Comparison of ENCODE assay signal across 20 cellular contexts in the genomic region with DNA sequence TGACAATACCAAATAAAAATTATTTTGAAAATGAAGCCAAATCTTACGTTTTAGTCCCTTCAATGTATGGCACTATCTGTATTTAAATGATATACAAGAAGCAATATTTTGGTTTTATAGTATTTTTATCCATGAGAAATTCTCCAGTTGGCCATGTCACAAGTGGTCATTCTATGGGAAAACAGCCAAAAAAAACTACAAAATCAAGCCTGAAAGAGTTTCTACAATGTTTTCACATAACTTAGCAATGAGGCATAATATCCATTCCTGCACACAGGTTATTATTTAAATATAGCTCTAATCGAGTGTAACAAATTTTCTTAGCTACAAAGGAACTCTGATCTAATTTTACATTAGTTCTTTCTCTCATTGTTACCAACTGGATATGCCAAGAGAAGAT. TPM values are rescaled to one million over a fixed set of nuclear protein-coding genes. Genes with fewer than 3 reads are reported as not detected.
DNase-seq lines count a peak whose midpoint lies in the region; ATAC-seq, FAIRE-seq and TF ChIP-seq lines count a peak whose summit lies in the region.
"Had no signal": no experiment of that assay in that cellular context is flagged by ENCODE, and none has a peak within 500 bp of the region (broad histone marks: within the 10 kb centered on the region; RNA-seq: fewer than 3 reads in every experiment).

No MANE protein-coding gene starts in this region.

- H3F3A ChIP-seq in PC-3 (ENCODE audit: low read length, unreplicated experiment), result no peaks in the 10 kb centered on the region

- H3K27me3 ChIP-seq in PC-3 (ENCODE audit: low read length) (no peaks in the 10 kb centered on the region), endothelial cell of umbilical vein (ENCODE audit: control insufficient read depth in 2 of 2, insufficient read depth in 2 of 2, low read length in 2 of 2) (no peaks in the 10 kb centered on the region)
- H3K27me3 ChIP-seq: adrenal gland, BE2C, dorsolateral prefrontal cortex, gastroesophageal sphincter had no signal

- H3K36me3 ChIP-seq in PC-3 (ENCODE audit: low read depth, low read length), result no peaks in the 10 kb centered on the region
- no peaks in the 10 kb centered on the region for H3K36me3 ChIP-seq in endothelial cell of umbilical vein (ENCODE audit: control insufficient read depth in 2 of 2, extremely low read depth in 1 of 2, insufficient read depth in 2 of 2, low read length in 2 of 2)
- H3K36me3 ChIP-seq: adrenal gland had no signal

- intact Hi-C loops in PC-3 (cut with micrococcal nuclease) (loop anchor here (5.0 kb wide), 1 partner anchor 94 kb away; no protein-coding TSS in a partner anchor), endothelial cell of umbilical vein (cut with micrococcal nuclease) (loop anchor here (1.0 to 10.0 kb wide), 2 partner anchors 9 to 597 kb away; no protein-coding TSS in a partner anchor)

- H3K9ac ChIP-seq in PC-3 (ENCODE audit: low read length) (no peak overlapping the region), endothelial cell of umbilical vein (replicated peaks; ENCODE audit: extremely low read depth, insufficient read depth, low read length) (no peak overlapping the region)

- DNase-seq in AG20443 (ENCODE audit: low spot score), result peak; percentile 14
- DNase-seq in PC-3, result peak; percentile 62
- peak; percentile 81 for DNase-seq in endothelial cell of umbilical vein (ENCODE audit: low read depth, low spot score)
- peak; percentile 47 for DNase-seq in non-pigmented ciliary epithelial cell (ENCODE audit: low read depth)
- no peak for DNase-seq in D721Med (ENCODE audit: insufficient read length, low spot score)
- DNase-seq in stimulated activated CD4-positive, alpha-beta T cell treated with anti-CD3 and anti-CD28 coated beads, Interleukin-2, amount 100 ng/mL, for 24 hours, result no peak
- no peak for DNase-seq in Ammon's horn (ENCODE audit: low spot score)
- DNase-seq in activated CD4-positive, CD25-positive, alpha-beta regulatory T cell treated with anti-CD3 and anti-CD28 coated beads, Interleukin-2, amount 50 U/mL, for 72 hours, result no peak
- DNase-seq: activated CD4-positive, alpha-beta T cell treated with anti-CD3 and anti-CD28 coated beads, Interleukin-2, amount 50 U/mL, for 1 hour; activated T-cell treated with anti-CD3 and anti-CD28 coated beads, Interleukin-2, amount 50 U/mL, for 48 hours; adrenal gland; BE2C; DMS53; dorsolateral prefrontal cortex; midbrain; MM.1S; NCI-H2171; nucleus accumbens; SIG-M5 had no signal

- POLR2A ChIA-PET in PC-3 (lab: Charles Lee; ENCODE audit: unreplicated experiment), result no interaction called here
- POLR2A ChIA-PET in endothelial cell of umbilical vein (lab: Charles Lee), result no interaction called here

- no peak for ATAC-seq in PC-3
- ATAC-seq: gastroesophageal sphincter had no signal

- H3K79me2 ChIP-seq in PC-3 (ENCODE audit: low read length) (peaks cover 42% of the 10 kb centered on the region), endothelial cell of umbilical vein (ENCODE audit: control insufficient read depth, insufficient read depth, low read length) (peaks cover 31% of the 10 kb centered on the region)

- H3K4me2 ChIP-seq in PC-3 (ENCODE audit: low read length), result peak overlapping the region; percentile 44
- H3K4me2 ChIP-seq in endothelial cell of umbilical vein (ENCODE audit: insufficient read depth, low read length), result peak overlapping the region; percentile 88

- dilution Hi-C loops in endothelial cell of umbilical vein (cut with MboI; ENCODE audit: extremely low pct_ligation_motif_present, low sequenced_read_pairs), result no loop called here

- H3K27ac ChIP-seq in PC-3 (ENCODE audit: low read length) (no peak overlapping the region), endothelial cell of umbilical vein (ENCODE audit: insufficient read depth, low read depth, low read length) (peak overlapping the region; percentile 34)
- H3K27ac ChIP-seq: adrenal gland, gastroesophageal sphincter had no signal

- no peak for TF ChIP-seq CTCF in PC-3 (conservative IDR thresholded peaks at IDR 0.05; ENCODE audit: low read depth, low read length)
- TF ChIP-seq CTCF in endothelial cell of umbilical vein (IDR thresholded peaks at IDR 0.05; ENCODE audit: extremely low read depth in 1 of 2, insufficient read depth in 1 of 2, low read depth in 1 of 2, low read length in 2 of 2), result no peak
- TF ChIP-seq CTCF in D721Med (IDR thresholded peaks at IDR 0.05; ENCODE audit: insufficient read depth, missing control alignments), result no peak

- CTCF ChIA-PET in PC-3 (lab: Charles Lee) (no interaction called here), endothelial cell of umbilical vein (lab: Charles Lee) (interaction anchor here (0.8 to 2.9 kb wide), 7 partner anchors 11 to 721 kb away, joined by 3 to 9 read pairs (median 3); no protein-coding TSS in a partner anchor)

- H2AFZ ChIP-seq in PC-3 (ENCODE audit: low read length), result no peak overlapping the region
- no peak overlapping the region for H2AFZ ChIP-seq in endothelial cell of umbilical vein (ENCODE audit: low read depth, low read length)

- H3K4me3 ChIP-seq in PC-3 (ENCODE audit: low read length), result no peak overlapping the region
- peak overlapping the region in 1 of 3 experiments; percentile 31 for H3K4me3 ChIP-seq in endothelial cell of umbilical vein (replicated peaks in 1 of 3; ENCODE audit: insufficient read depth in 1 of 3, low read depth in 1 of 3, low read length in 3 of 3)
- H3K4me3 ChIP-seq: adrenal gland, gastroesophageal sphincter had no signal

- no peaks in the 10 kb centered on the region for H3K9me1 ChIP-seq in endothelial cell of umbilical vein (replicated peaks; ENCODE audit: control insufficient read depth, extremely low read depth, insufficient read depth, low read length)

- BruUV-seq in PC-3 (replicated peaks; lab: Mats Ljungman, UMichigan) (no TSS peak), endothelial cell of umbilical vein (replicated peaks; lab: Mats Ljungman, UMichigan) (no TSS peak)

- no peaks in the 10 kb centered on the region for H4K20me1 ChIP-seq in PC-3 (ENCODE audit: low read length)
- H4K20me1 ChIP-seq in endothelial cell of umbilical vein (replicated peaks; ENCODE audit: control insufficient read depth, extremely low read depth, insufficient read depth, low read length), result no peaks in the 10 kb centered on the region

- TF ChIP-seq POLR2A in endothelial cell of umbilical vein (IDR thresholded peaks at IDR 0.05; ENCODE audit: low read depth, low read length), result no peak

- H3K4me1 ChIP-seq in PC-3 (ENCODE audit: insufficient read depth, low read length) (peaks cover 40% of the 10 kb centered on the region), endothelial cell of umbilical vein (ENCODE audit: control insufficient read depth, extremely low read depth, insufficient read depth, low read length) (peaks cover 39% of the 10 kb centered on the region)

- H3K9me3 ChIP-seq in PC-3 (ENCODE audit: low read length), result no peaks in the 10 kb centered on the region
- H3K9me3 ChIP-seq in endothelial cell of umbilical vein (replicated peaks; ENCODE audit: control insufficient read depth, insufficient read depth, low read length), result no peaks in the 10 kb centered on the region
- H3K9me3 ChIP-seq: adrenal gland, BE2C, gastroesophageal sphincter had no signal

- no peaks in the 10 kb centered on the region for H3K9me2 ChIP-seq in PC-3 (replicated peaks; ENCODE audit: low read length)

- FAIRE-seq in endothelial cell of umbilical vein (lab: Jason Lieb, UNC), result no peak
- no peak for FAIRE-seq in D721Med (lab: Jason Lieb, UNC)

TF ChIP-seq in endothelial cell of umbilical vein, 7 proteins besides CTCF, POLR2A, EP300 and RAD21:
- TF ChIP-seq FOS (IDR thresholded peaks at IDR 0.05; ENCODE audit: borderline replicate concordance, insufficient read depth, low read length) (peak; percentile 36), EZH2 (IDR thresholded peaks at IDR 0.05; ENCODE audit: borderline replicate concordance, low read depth, low read length, severe bottlenecking) (no peak), JUN (IDR thresholded peaks at IDR 0.05; ENCODE audit: borderline replicate concordance, insufficient read depth, insufficient read length, low read depth) (peak; percentile 51), MYC (IDR thresholded peaks at IDR 0.05; ENCODE audit: low read depth, low read length) (no peak), POLR2AphosphoS5 (IDR thresholded peaks at IDR 0.05; ENCODE audit: insufficient read depth, low read depth, low read length) (no peak), GATA2 (IDR thresholded peaks at IDR 0.05; ENCODE audit: insufficient read depth, insufficient read length, low read depth, low read length) (no peak)
- TF ChIP-seq, protein P1, sequence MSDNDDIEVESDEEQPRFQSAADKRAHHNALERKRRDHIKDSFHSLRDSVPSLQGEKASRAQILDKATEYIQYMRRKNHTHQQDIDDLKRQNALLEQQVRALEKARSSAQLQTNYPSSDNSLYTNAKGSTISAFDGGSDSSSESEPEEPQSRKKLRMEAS (IDR thresholded peaks at IDR 0.05; ENCODE audit: insufficient read depth, insufficient read length), result no peak

RNA-seq across cellular contexts. Expression of a gene that starts 5.4 kb away (rescaled TPM):
- 4.4 and 8.2 TPM in 2 replicates for total RNA-seq in PC-3 (2014; rRNA removed)
- total RNA-seq in endothelial cell of umbilical vein, result 8.6 and 12.6 TPM in 2 replicates
- polyA plus RNA-seq in endothelial cell of umbilical vein, result 1.5 and 1.9 TPM in 2 replicates
- polyA plus RNA-seq in endothelial cell of umbilical vein (2011; cell fraction: cytosol; rRNA removed), result 2.4 and 2.5 TPM in 2 replicates
- polyA plus RNA-seq in endothelial cell of umbilical vein (2011; cell fraction: nucleus; rRNA removed), result 9.3 and 9.7 TPM in 2 replicates
- 5.5 and 7.1 TPM in 2 replicates for polyA plus RNA-seq in endothelial cell of umbilical vein (2012)
- polyA minus RNA-seq in endothelial cell of umbilical vein, result 2.7 and 2.9 TPM in 2 replicates
- polyA minus RNA-seq in endothelial cell of umbilical vein (2011; cell fraction: cytosol; rRNA and poly(A)+ RNA removed), result 9.8 TPM
- polyA minus RNA-seq in endothelial cell of umbilical vein (2011; cell fraction: nucleus; rRNA and poly(A)+ RNA removed), result 16.2 and 20.0 TPM in 2 replicates

Comparison
In these comparisons a context has a peak if more than half of its experiments do, and no peak if none do; other contexts are left out.
1. DNase-seq: peak in AG20443 (single experiment), PC-3 (single experiment), endothelial cell of umbilical vein (single experiment) and non-pigmented ciliary epithelial cell (single experiment); none in D721Med (single experiment), stimulated activated CD4-positive, alpha-beta T cell treated with anti-CD3 and anti-CD28 coated beads, Interleukin-2, amount 100 ng/mL, for 24 hours (0 of 2), Ammon's horn (single experiment) and activated CD4-positive, CD25-positive, alpha-beta regulatory T cell treated with anti-CD3 and anti-CD28 coated beads, Interleukin-2, amount 50 U/mL, for 72 hours (single experiment).